In the genomic region with DNA sequence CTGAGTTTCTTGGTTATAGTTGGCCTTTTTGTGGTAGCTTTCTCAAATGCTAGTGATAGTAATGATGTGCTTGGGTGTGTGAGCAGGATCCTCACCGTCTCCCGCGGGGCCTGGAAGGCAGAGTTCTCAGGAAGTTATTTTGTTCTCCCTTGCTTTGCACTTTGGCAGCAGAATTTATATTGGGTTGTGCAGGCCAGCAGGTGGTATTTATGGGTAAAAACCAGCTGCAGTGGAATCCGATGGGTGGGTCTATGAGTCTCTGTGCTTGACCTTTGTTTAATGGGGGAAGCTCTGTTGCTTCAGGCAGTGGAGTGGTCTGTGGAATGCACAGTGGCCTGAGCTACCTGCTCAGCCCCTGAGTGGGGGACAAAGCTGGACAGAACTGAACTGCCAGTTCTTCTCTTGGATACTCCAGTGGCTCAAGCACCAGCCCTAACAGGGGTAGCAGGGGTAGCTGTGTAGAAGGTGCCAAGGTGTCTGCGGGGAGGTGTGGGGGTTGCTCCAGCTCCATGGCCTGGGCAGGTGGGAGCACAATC, we compare ENCODE assay signal across 24 cellular contexts. TPM values are rescaled to one million over a fixed set of nuclear protein-coding genes. Genes with fewer than 3 reads are reported as not detected.
A peak's percentile ranks its signal among the peaks of the same experiment; 100 is the strongest.
DNase-seq lines count a peak whose midpoint lies in the region; ATAC-seq and TF ChIP-seq lines count a peak whose summit lies in the region.
"Had no signal": no experiment of that assay in that cellular context is flagged by ENCODE, and none has a peak within 500 bp of the region (broad histone marks: within the 10 kb centered on the region; RNA-seq: fewer than 3 reads in every experiment).

No MANE protein-coding gene starts in this region.

- H3K27ac Mint-ChIP-seq in activated CD8-positive, alpha-beta T cell treated with anti-CD3 and anti-CD28 coated beads for 36 hours: peak overlapping the region; percentile 52
- H3K27ac Mint-ChIP-seq in activated CD8-positive, alpha-beta T cell treated with anti-CD3 and anti-CD28 coated beads, Interleukin-2, amount 10 ng/mL, durations not matched to agents 7 days and 5 days: no peak overlapping the region
- H3K27ac Mint-ChIP-seq in nephron progenitor cell: peak overlapping the region; percentile 70
- peak overlapping the region; percentile 32 for H3K27ac Mint-ChIP-seq in type B pancreatic cell
- H3K27ac Mint-ChIP-seq: T-helper 1 cell treated with Interleukin-12 subunit alpha and Interleukin-12 subunit beta and Interleukin-4 antibody, amounts not matched to agents 30 μg/mL and 1 μg/mL, for 36 hours had no signal

- H3K4me3 ChIP-seq in osteoblast (ENCODE audit: insufficient read depth, low read length) (no peak overlapping the region), coronary artery (no peak overlapping the region)
- H3K4me3 ChIP-seq: adrenal gland, body of pancreas, right atrium auricular region, SK-N-MC had no signal

- H3K36me3 ChIP-seq in osteoblast (ENCODE audit: insufficient read depth, low read length): peaks cover 8% of the 10 kb centered on the region
- H3K36me3 ChIP-seq: right atrium auricular region had no signal

- TF ChIP-seq CTCF in activated CD8-positive, alpha-beta T cell treated with anti-CD3 and anti-CD28 coated beads for 36 hours (IDR thresholded peaks at IDR 0.05): no peak
- no peak for TF ChIP-seq CTCF in nephron progenitor cell (IDR thresholded peaks at IDR 0.05)
- TF ChIP-seq CTCF in type B pancreatic cell (conservative IDR thresholded peaks at IDR 0.05): no peak
- TF ChIP-seq CTCF in osteoblast (IDR thresholded peaks at IDR 0.05; ENCODE audit: extremely low read depth, low read depth, low read length): no peak
- TF ChIP-seq CTCF in coronary artery (IDR thresholded peaks at IDR 0.05): no peak

- H3K36me3 Mint-ChIP-seq in activated CD8-positive, alpha-beta T cell treated with anti-CD3 and anti-CD28 coated beads for 36 hours (ENCODE audit: low read depth): peaks cover 83% of the 10 kb centered on the region
- H3K36me3 Mint-ChIP-seq in activated CD8-positive, alpha-beta T cell treated with anti-CD3 and anti-CD28 coated beads, Interleukin-2, amount 10 ng/mL, durations not matched to agents 7 days and 5 days (ENCODE audit: low read depth): peaks cover 75% of the 10 kb centered on the region
- H3K36me3 Mint-ChIP-seq in nephron progenitor cell (ENCODE audit: low read depth): peaks cover 90% of the 10 kb centered on the region
- peaks cover 66% of the 10 kb centered on the region for H3K36me3 Mint-ChIP-seq in type B pancreatic cell

- no peak overlapping the region for H3K4me2 ChIP-seq in osteoblast (ENCODE audit: insufficient read depth, low read length)

- CTCF ChIA-PET in activated CD8-positive, alpha-beta T cell treated with anti-CD3 and anti-CD28 coated beads for 36 hours (lab: Charles Lee): interaction anchor here (0.7 to 0.9 kb wide), 2 partner anchors 13 to 26 kb away, joined by 3 read pairs; no protein-coding TSS in a partner anchor
- CTCF ChIA-PET in activated CD8-positive, alpha-beta T cell treated with anti-CD3 and anti-CD28 coated beads, Interleukin-2, amount 10 ng/mL, durations not matched to agents 7 days and 5 days (lab: Charles Lee): interaction anchor here (1.0 to 1.1 kb wide), 2 partner anchors 9 to 20 kb away, joined by 3 read pairs; no protein-coding TSS in a partner anchor

- H3K79me2 ChIP-seq in osteoblast (ENCODE audit: insufficient read depth, low read length): peaks cover 97% of the 10 kb centered on the region

- H3K27ac ChIP-seq in osteoblast (ENCODE audit: low read depth, low read length): no peak overlapping the region
- H3K27ac ChIP-seq in coronary artery: no peak overlapping the region
- H3K27ac ChIP-seq: adrenal gland, body of pancreas, parathyroid adenoma, right atrium auricular region, SK-N-MC had no signal

- peaks cover 81% of the 10 kb centered on the region for H3K4me1 Mint-ChIP-seq in activated CD8-positive, alpha-beta T cell treated with anti-CD3 and anti-CD28 coated beads for 36 hours (ENCODE audit: low read depth)
- peaks cover 57% of the 10 kb centered on the region for H3K4me1 Mint-ChIP-seq in activated CD8-positive, alpha-beta T cell treated with anti-CD3 and anti-CD28 coated beads, Interleukin-2, amount 10 ng/mL, durations not matched to agents 7 days and 5 days (ENCODE audit: low read depth)
- H3K4me1 Mint-ChIP-seq in nephron progenitor cell (peaks cover 12% of the 10 kb centered on the region), type B pancreatic cell (ENCODE audit: unreplicated experiment) (peaks cover 3% of the 10 kb centered on the region)

- no peak overlapping the region for H3K4me3 Mint-ChIP-seq in activated CD8-positive, alpha-beta T cell treated with anti-CD3 and anti-CD28 coated beads for 36 hours
- no peak overlapping the region for H3K4me3 Mint-ChIP-seq in activated CD8-positive, alpha-beta T cell treated with anti-CD3 and anti-CD28 coated beads, Interleukin-2, amount 10 ng/mL, durations not matched to agents 7 days and 5 days
- H3K4me3 Mint-ChIP-seq in nephron progenitor cell (no peak overlapping the region), type B pancreatic cell (no peak overlapping the region)
- H3K4me3 Mint-ChIP-seq: T-helper 1 cell treated with Interleukin-12 subunit alpha and Interleukin-12 subunit beta and Interleukin-4 antibody, amounts not matched to agents 30 μg/mL and 1 μg/mL, for 36 hours had no signal

- no peaks in the 10 kb centered on the region for H3K9me3 ChIP-seq in osteoblast (ENCODE audit: low read depth, low read length)
- H3K9me3 ChIP-seq: body of pancreas had no signal

- peaks cover 37% of the 10 kb centered on the region for H4K20me1 ChIP-seq in osteoblast (ENCODE audit: insufficient read depth, low read length)

- peaks cover 19% of the 10 kb centered on the region for H3K9me3 Mint-ChIP-seq in activated CD8-positive, alpha-beta T cell treated with anti-CD3 and anti-CD28 coated beads for 36 hours
- peaks cover 19% of the 10 kb centered on the region for H3K9me3 Mint-ChIP-seq in activated CD8-positive, alpha-beta T cell treated with anti-CD3 and anti-CD28 coated beads, Interleukin-2, amount 10 ng/mL, durations not matched to agents 7 days and 5 days (ENCODE audit: insufficient read depth)
- H3K9me3 Mint-ChIP-seq in nephron progenitor cell: peaks cover 54% of the 10 kb centered on the region
- peaks cover 5% of the 10 kb centered on the region for H3K9me3 Mint-ChIP-seq in type B pancreatic cell

- H3K27me3 ChIP-seq in osteoblast (ENCODE audit: insufficient read depth, low read length): no peaks in the 10 kb centered on the region
- H3K27me3 ChIP-seq: adrenal gland, body of pancreas, right atrium auricular region had no signal

- ATAC-seq in activated CD8-positive, alpha-beta T cell treated with anti-CD3 and anti-CD28 coated beads for 36 hours: no peak
- no peak for ATAC-seq in activated CD8-positive, alpha-beta T cell treated with anti-CD3 and anti-CD28 coated beads, Interleukin-2, amount 10 ng/mL, durations not matched to agents 7 days and 5 days
- ATAC-seq in GM18907 (IDR thresholded peaks at IDR 0.05; ENCODE audit: unreplicated experiment): no peak
- ATAC-seq: body of pancreas had no signal

- H2AFZ ChIP-seq in osteoblast (ENCODE audit: low read length): no peak overlapping the region
- H2AFZ ChIP-seq: parathyroid adenoma had no signal

- peaks cover 3% of the 10 kb centered on the region for H3K4me1 ChIP-seq in osteoblast (ENCODE audit: insufficient read depth, low read length)
- H3K4me1 ChIP-seq: adrenal gland, body of pancreas, parathyroid adenoma had no signal

- POLR2A ChIA-PET in activated CD8-positive, alpha-beta T cell treated with anti-CD3 and anti-CD28 coated beads for 36 hours (lab: Charles Lee): no interaction called here
- POLR2A ChIA-PET in activated CD8-positive, alpha-beta T cell treated with anti-CD3 and anti-CD28 coated beads, Interleukin-2, amount 10 ng/mL, durations not matched to agents 7 days and 5 days (lab: Charles Lee): interaction anchor here (0.8 kb wide), 1 partner anchor 20 kb away, joined by 3 read pairs; no protein-coding TSS in a partner anchor

- no peaks in the 10 kb centered on the region for H3K27me3 Mint-ChIP-seq in activated CD8-positive, alpha-beta T cell treated with anti-CD3 and anti-CD28 coated beads for 36 hours
- H3K27me3 Mint-ChIP-seq in activated CD8-positive, alpha-beta T cell treated with anti-CD3 and anti-CD28 coated beads, Interleukin-2, amount 10 ng/mL, durations not matched to agents 7 days and 5 days (ENCODE audit: low read depth): no peaks in the 10 kb centered on the region
- no peaks in the 10 kb centered on the region for H3K27me3 Mint-ChIP-seq in nephron progenitor cell (ENCODE audit: low read depth, poor library complexity)
- H3K27me3 Mint-ChIP-seq in type B pancreatic cell: no peaks in the 10 kb centered on the region

- intact Hi-C loops in activated CD8-positive, alpha-beta T cell treated with anti-CD3 and anti-CD28 coated beads for 36 hours (cut with micrococcal nuclease): no loop called here

- DNase-seq in activated CD8-positive, alpha-beta T cell treated with anti-CD3 and anti-CD28 coated beads for 36 hours: no peak
- DNase-seq in activated CD8-positive, alpha-beta T cell treated with anti-CD3 and anti-CD28 coated beads, Interleukin-2, amount 10 ng/mL, durations not matched to agents 7 days and 5 days: no peak
- DNase-seq in left kidney (ENCODE audit: low read depth, low spot score): peak; percentile 21
- no peak for DNase-seq in nephron progenitor cell
- DNase-seq in type B pancreatic cell (ENCODE audit: extremely low spot score, unreplicated experiment): no peak
- no peak for DNase-seq in osteoblast (ENCODE audit: insufficient read length, low spot score, missing footprints)
- DNase-seq in coronary artery (ENCODE audit: low spot score): no peak
- DNase-seq: 8988T; activated CD4-positive, alpha-beta T cell treated with anti-CD3 and anti-CD28 coated beads for 1 hour; activated naive CD4-positive, alpha-beta T cell; activated T-cell treated with anti-CD3 and anti-CD28 coated beads, Interleukin-2, amount 50 U/mL, for 1 hour; adrenal gland; body of pancreas; GOT3; head of caudate nucleus; NCI-H187; NCI-H2171 treated with DMSO at 0.1 percent for 48 hours; NCI-H524 treated with DMSO at 0.1 percent for 48 hours; stimulated activated CD4-positive, alpha-beta T cell treated with anti-CD3 and anti-CD28 coated beads, Interleukin-2, amount 100 ng/mL, for 48 hours had no signal

RNA-seq across cellular contexts. Expression of a gene that starts 27.3 kb away (rescaled TPM):
- 10 to 100 TPM; 81.7 to 82.4 TPM for total RNA-seq in activated CD8-positive, alpha-beta T cell treated with anti-CD3 and anti-CD28 coated beads for 36 hours
- 10 to 100 TPM; 57.4 to 59.8 TPM for total RNA-seq in activated CD8-positive, alpha-beta T cell treated with anti-CD3 and anti-CD28 coated beads, Interleukin-2, amount 10 ng/mL, durations not matched to agents 7 days and 5 days
- total RNA-seq in type B pancreatic cell (ENCODE audit: low replicate concordance) (79.8 and 95.5 TPM in 2 replicates), osteoblast (174 and 177 TPM in 2 replicates)
